Comparison of ENCODE assay signal across 1 cellular context in the genomic region with DNA sequence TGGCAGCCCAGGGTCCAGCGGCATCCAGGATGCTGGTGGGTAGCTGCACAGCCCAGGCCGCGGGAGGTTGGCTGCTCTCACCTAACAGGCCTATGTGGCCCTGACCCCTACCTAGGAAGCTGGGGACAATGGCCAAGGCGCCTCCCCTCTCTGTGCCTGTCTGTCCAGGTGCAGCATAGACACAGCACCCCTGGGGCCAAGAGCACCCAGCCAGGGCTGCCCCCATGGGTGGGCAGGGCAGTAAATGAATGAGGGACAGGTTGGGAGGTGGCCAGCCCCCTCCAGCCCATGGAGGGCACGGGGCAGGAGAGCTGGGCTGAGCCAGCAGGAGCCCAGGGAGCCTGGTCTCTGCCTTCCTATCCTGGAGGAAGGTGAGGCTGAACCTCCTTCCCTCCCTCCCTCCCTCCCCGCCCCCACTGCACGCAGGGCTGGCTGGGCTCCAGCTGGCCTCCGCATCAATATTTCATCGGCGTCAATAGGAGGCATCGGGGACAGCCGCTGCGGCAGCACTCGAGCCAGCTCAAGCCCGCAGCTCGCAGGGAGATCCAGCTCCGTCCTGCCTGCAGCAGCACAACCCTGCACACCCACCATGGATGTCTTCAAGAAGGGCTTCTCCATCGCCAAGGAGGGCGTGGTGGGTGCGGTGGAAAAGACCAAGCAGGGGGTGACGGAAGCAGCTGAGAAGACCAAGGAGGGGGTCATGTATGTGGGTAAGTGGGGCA.
TF ChIP-seq lines count a peak whose summit lies in the region.

Gene SNCG, plus strand, starts transcription at position 491 of the 722 bp plus-strand sequence. Its CDS starts 99 bp downstream, at position 590.

TF ChIP-seq in K562, 482 proteins besides CTCF, POLR2A, EP300 and RAD21 (continued from another document):
- no peak for TF ChIP-seq CREB5 (CRISPR knock-in tag; IDR thresholded peaks at IDR 0.05)
- TF ChIP-seq NFRKB (IDR thresholded peaks at IDR 0.05; ENCODE audit: low read depth), result peak; percentile 12; the same call in 1 of the 2 replicates
- TF ChIP-seq YY1 (IDR thresholded peaks at IDR 0.05; ENCODE audit: borderline replicate concordance in 1 of 3, control insufficient read depth in 1 of 3, extremely low read depth in 1 of 3, insufficient read depth in 3 of 3, insufficient read length in 1 of 3, insufficient replicate concordance in 2 of 3, low read depth in 1 of 3, low read length in 2 of 3), result peak in 1 of 3 experiments; percentile 4
- no peak for TF ChIP-seq BRD4 (IDR thresholded peaks at IDR 0.05)
- TF ChIP-seq ETS2 (tag; IDR thresholded peaks at IDR 0.05; ENCODE audit: borderline replicate concordance, poor library complexity, severe bottlenecking), result no peak
- no peak for TF ChIP-seq ZNF133 (CRISPR knock-in tag; IDR thresholded peaks at IDR 0.05)
